In the genomic region with DNA sequence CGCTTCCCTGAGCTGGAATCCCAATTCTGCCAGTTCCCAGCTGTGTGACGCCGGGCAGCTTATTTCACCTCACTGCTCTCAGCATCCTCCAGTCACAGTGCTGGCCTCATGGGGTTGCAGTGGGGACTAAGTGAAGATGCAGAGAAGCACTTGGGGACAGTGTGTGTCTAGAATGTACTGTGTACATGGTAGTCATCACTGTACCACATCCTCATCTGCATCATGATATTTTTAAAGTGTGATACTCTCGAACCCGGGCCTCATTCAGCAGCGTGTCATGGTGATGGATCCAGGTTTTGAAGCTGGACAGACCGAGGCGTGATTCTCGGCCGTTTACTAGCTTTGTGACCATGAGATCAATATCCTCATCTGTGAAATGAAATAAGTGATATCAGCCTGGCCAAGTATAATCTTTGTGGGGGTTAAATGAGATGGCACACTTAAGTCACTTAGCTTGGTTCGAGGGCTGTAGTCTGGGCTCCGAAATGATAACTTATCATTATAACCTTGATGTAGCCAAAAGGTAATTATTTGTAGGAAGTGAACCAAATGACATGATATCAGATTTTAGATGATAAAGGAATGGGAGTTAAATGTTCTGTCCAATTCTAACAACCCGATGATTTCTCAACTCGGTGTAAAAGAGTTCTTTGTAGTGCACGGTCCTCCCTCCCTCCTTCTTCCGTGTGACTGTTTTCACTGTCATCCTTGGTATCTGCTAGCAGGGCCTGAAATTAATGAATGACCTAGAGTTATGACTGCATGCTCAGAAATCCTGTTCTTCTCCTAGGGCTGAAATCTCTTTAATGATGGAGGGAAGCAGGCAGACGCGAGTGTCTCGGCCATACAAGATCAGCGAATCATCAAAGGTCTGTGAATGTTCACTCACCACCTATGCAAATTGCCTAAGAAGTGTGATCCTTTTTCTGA, we compare ENCODE assay signal across 10 cellular contexts. TPM values are rescaled to one million over a fixed set of nuclear protein-coding genes. Genes with fewer than 3 reads are reported as not detected.
DNase-seq lines count a peak whose midpoint lies in the region; ATAC-seq and TF ChIP-seq lines count a peak whose summit lies in the region.
"Had no signal": no experiment of that assay in that cellular context is flagged by ENCODE, and none has a peak within 500 bp of the region (broad histone marks: within the 10 kb centered on the region; RNA-seq: fewer than 3 reads in every experiment).

No MANE protein-coding gene starts in this region.

- 88 to 96% (median 90%) methylated on average over 20 of the region's 20 CpGs for WGBS in spleen, 5 donors

- H3K4me3 Mint-ChIP-seq in activated CD8-positive, alpha-beta memory T cell treated with anti-CD3 and anti-CD28 coated beads, Interleukin-2, amount 10 ng/mL, durations not matched to agents 7 days and 5 days: peak overlapping the region; percentile 8
- H3K4me3 Mint-ChIP-seq in activated CD8-positive, alpha-beta T cell treated with anti-CD3 and anti-CD28 coated beads for 36 hours: peak overlapping the region; percentile 52

- no peak for DNase-seq in activated CD8-positive, alpha-beta memory T cell treated with anti-CD3 and anti-CD28 coated beads, Interleukin-2, amount 10 ng/mL, durations not matched to agents 7 days and 5 days
- no peak for DNase-seq in activated CD8-positive, alpha-beta memory T cell treated with anti-CD3 and anti-CD28 coated beads, Interleukin-2, amount 50 U/mL, for 48 hours
- no peak for DNase-seq in activated CD8-positive, alpha-beta T cell treated with anti-CD3 and anti-CD28 coated beads for 36 hours
- DNase-seq in fibroblast of mammary gland (ENCODE audit: low read depth) (peak; percentile 67), spleen (no peak), midbrain (lab: John Stamatoyannopoulos, UW) (no peak)
- DNase-seq: NCI-H2029 had no signal

- H3K27ac Mint-ChIP-seq in activated CD8-positive, alpha-beta memory T cell treated with anti-CD3 and anti-CD28 coated beads, Interleukin-2, amount 10 ng/mL, durations not matched to agents 7 days and 5 days: no peak overlapping the region
- no peak overlapping the region for H3K27ac Mint-ChIP-seq in activated CD8-positive, alpha-beta T cell treated with anti-CD3 and anti-CD28 coated beads for 36 hours

- no peak for TF ChIP-seq CTCF in activated CD8-positive, alpha-beta T cell treated with anti-CD3 and anti-CD28 coated beads for 36 hours (IDR thresholded peaks at IDR 0.05)
- TF ChIP-seq CTCF in fibroblast of mammary gland (conservative IDR thresholded peaks at IDR 0.05; ENCODE audit: control insufficient read depth, insufficient read depth, low read depth, low read length): no peak
- no peak for TF ChIP-seq CTCF in spleen (IDR thresholded peaks at IDR 0.05 in 8 of 11, conservative IDR thresholded peaks at IDR 0.05 in 3 of 11)

- intact Hi-C loops in activated CD8-positive, alpha-beta T cell treated with anti-CD3 and anti-CD28 coated beads for 36 hours (cut with micrococcal nuclease): no loop called here
- intact Hi-C loops in spleen (cut with DNase I; ENCODE audit: low total_unique reads): no loop called here

- CTCF ChIA-PET in activated CD8-positive, alpha-beta memory T cell treated with anti-CD3 and anti-CD28 coated beads, Interleukin-2, amount 10 ng/mL, durations not matched to agents 7 days and 5 days (lab: Charles Lee): interaction anchor here (1.0 to 1.6 kb wide), 3 partner anchors 28 to 144 kb away, joined by 4 to 6 read pairs (median 4); no protein-coding TSS in a partner anchor
- CTCF ChIA-PET in activated CD8-positive, alpha-beta T cell treated with anti-CD3 and anti-CD28 coated beads for 36 hours (lab: Charles Lee): interaction anchor here (1.1 to 7.2 kb wide), 5 partner anchors 21 to 102 kb away, joined by 3 to 47 read pairs (median 21); no protein-coding TSS in a partner anchor

- H3K4me1 Mint-ChIP-seq in activated CD8-positive, alpha-beta memory T cell treated with anti-CD3 and anti-CD28 coated beads, Interleukin-2, amount 10 ng/mL, durations not matched to agents 7 days and 5 days: peaks cover 41% of the 10 kb centered on the region
- H3K4me1 Mint-ChIP-seq in activated CD8-positive, alpha-beta T cell treated with anti-CD3 and anti-CD28 coated beads for 36 hours (ENCODE audit: low read depth): peaks cover 46% of the 10 kb centered on the region

- H3K4me3 ChIP-seq in fibroblast of mammary gland (ENCODE audit: control insufficient read depth, low read depth, low read length) (no peak overlapping the region), skeletal muscle satellite cell (ENCODE audit: low read length) (peak overlapping the region; percentile 7), spleen (peak overlapping the region in 1 of 8 donors; percentile 85)

- no peak for TF ChIP-seq POLR2A in spleen (IDR thresholded peaks at IDR 0.05)

- ATAC-seq in activated CD8-positive, alpha-beta memory T cell treated with anti-CD3 and anti-CD28 coated beads, Interleukin-2, amount 10 ng/mL, durations not matched to agents 7 days and 5 days: no peak
- no peak for ATAC-seq in activated CD8-positive, alpha-beta T cell treated with anti-CD3 and anti-CD28 coated beads for 36 hours
- ATAC-seq in GM18519 (IDR thresholded peaks at IDR 0.05; ENCODE audit: low FRiP score, unreplicated experiment): no peak

- H3K36me3 ChIP-seq in skeletal muscle satellite cell (ENCODE audit: insufficient read depth, low read length): peaks cover 23% of the 10 kb centered on the region
- H3K36me3 ChIP-seq in spleen: peaks cover 0 to 50% (median 44%) of the 10 kb centered on the region in 6 donors

- POLR2A ChIA-PET in activated CD8-positive, alpha-beta T cell treated with anti-CD3 and anti-CD28 coated beads for 36 hours (lab: Charles Lee): interaction anchor here (0.6 to 1.0 kb wide), 2 partner anchors 24 to 79 kb away, joined by 3 read pairs; no protein-coding TSS in a partner anchor

- no peaks in the 10 kb centered on the region for H3K9me3 Mint-ChIP-seq in activated CD8-positive, alpha-beta memory T cell treated with anti-CD3 and anti-CD28 coated beads, Interleukin-2, amount 10 ng/mL, durations not matched to agents 7 days and 5 days (ENCODE audit: low read depth)
- no peaks in the 10 kb centered on the region for H3K9me3 Mint-ChIP-seq in activated CD8-positive, alpha-beta T cell treated with anti-CD3 and anti-CD28 coated beads for 36 hours

- peak overlapping the region; percentile 21 for H3K4me2 ChIP-seq in skeletal muscle satellite cell (ENCODE audit: low read length)

- H3K27ac ChIP-seq in spleen: peak overlapping the region in 1 of 8 donors; percentile 96

- peaks cover 16% of the 10 kb centered on the region for H3K27me3 Mint-ChIP-seq in activated CD8-positive, alpha-beta memory T cell treated with anti-CD3 and anti-CD28 coated beads, Interleukin-2, amount 10 ng/mL, durations not matched to agents 7 days and 5 days
- peaks cover 2% of the 10 kb centered on the region for H3K27me3 Mint-ChIP-seq in activated CD8-positive, alpha-beta T cell treated with anti-CD3 and anti-CD28 coated beads for 36 hours

- H3K4me1 ChIP-seq in skeletal muscle satellite cell (ENCODE audit: control insufficient read depth, insufficient read depth, low read length) (peaks cover 27% of the 10 kb centered on the region), spleen (peaks cover 13 to 81% (median 34%) of the 10 kb centered on the region in 6 donors)

- peaks cover 27% of the 10 kb centered on the region for H3K36me3 Mint-ChIP-seq in activated CD8-positive, alpha-beta memory T cell treated with anti-CD3 and anti-CD28 coated beads, Interleukin-2, amount 10 ng/mL, durations not matched to agents 7 days and 5 days
- H3K36me3 Mint-ChIP-seq in activated CD8-positive, alpha-beta T cell treated with anti-CD3 and anti-CD28 coated beads for 36 hours (ENCODE audit: low read depth): peaks cover 30% of the 10 kb centered on the region

- H3K9ac ChIP-seq in skeletal muscle satellite cell (ENCODE audit: low read depth, low read length): peak overlapping the region; percentile 39

- H3K27me3 ChIP-seq in skeletal muscle satellite cell (ENCODE audit: control insufficient read depth, insufficient read depth, low read length): no peaks in the 10 kb centered on the region
- no peaks in the 10 kb centered on the region for H3K27me3 ChIP-seq in spleen (replicated peaks in 1 of 7)
- H3K27me3 ChIP-seq: BLaER1 treated with 17β-estradiol and CSF1 and Interleukin-3, amounts not matched to agents 10 nM and 100 nM had no signal

- H3K9me3 ChIP-seq in skeletal muscle satellite cell (replicated peaks; ENCODE audit: low read length) (no peaks in the 10 kb centered on the region), spleen (no peaks in the 10 kb centered on the region)
- H3K9me3 ChIP-seq: BLaER1 treated with 17β-estradiol and CSF1 and Interleukin-3, amounts not matched to agents 10 nM and 100 nM had no signal

RNA-seq across cellular contexts. Expression of a gene that starts 2.0 kb away (rescaled TPM):
- total RNA-seq in activated CD8-positive, alpha-beta memory T cell treated with anti-CD3 and anti-CD28 coated beads, Interleukin-2, amount 10 ng/mL, durations not matched to agents 7 days and 5 days: 10 to 100 TPM; 38.5 to 44.9 TPM
- 10 to 100 TPM; 41.0 to 44.0 TPM for total RNA-seq in activated CD8-positive, alpha-beta T cell treated with anti-CD3 and anti-CD28 coated beads for 36 hours
- total RNA-seq in skeletal muscle satellite cell (2012; rRNA removed): 46.6 and 50.5 TPM in 2 replicates
- total RNA-seq in spleen: 10 to 100 TPM; 63.8 to 93.6 (median 73.6) TPM
- polyA plus RNA-seq in spleen: 10 to 100 TPM; 17.8 to 32.7 (median 24.8) TPM

RNA-seq across cellular contexts. Expression of a gene that starts 32.4 kb away (rescaled TPM):
- total RNA-seq in activated CD8-positive, alpha-beta memory T cell treated with anti-CD3 and anti-CD28 coated beads, Interleukin-2, amount 10 ng/mL, durations not matched to agents 7 days and 5 days: 1,000 to 10,000 TPM; 1,052 to 1,190 TPM
- 100 to 1,000 TPM; 664 to 677 TPM for total RNA-seq in activated CD8-positive, alpha-beta T cell treated with anti-CD3 and anti-CD28 coated beads for 36 hours
- 279 and 447 TPM in 2 replicates for total RNA-seq in skeletal muscle satellite cell (2012; rRNA removed)
- total RNA-seq in spleen: 100 to 1,000 TPM; 284 to 655 (median 457) TPM
- polyA plus RNA-seq in spleen: 100 to 1,000 TPM; 298 to 449 (median 303) TPM

RNA-seq across cellular contexts. Expression of a gene that starts 49.5 kb away (rescaled TPM):
- 100 to 1,000 TPM in 1 of 2 experiments, 10 to 100 TPM in 1; 90.9 to 117 TPM for total RNA-seq in activated CD8-positive, alpha-beta memory T cell treated with anti-CD3 and anti-CD28 coated beads, Interleukin-2, amount 10 ng/mL, durations not matched to agents 7 days and 5 days
- 100 to 1,000 TPM; 116 TPM for total RNA-seq in activated CD8-positive, alpha-beta T cell treated with anti-CD3 and anti-CD28 coated beads for 36 hours
- 60.8 and 68.1 TPM in 2 replicates for total RNA-seq in skeletal muscle satellite cell (2012; rRNA removed)
- total RNA-seq in spleen: 100 to 1,000 TPM in 1 of 7 donors, 10 to 100 TPM in 6; 76.7 to 105 (median 87.7) TPM
- 10 to 100 TPM; 28.1 to 36.5 (median 36.3) TPM for polyA plus RNA-seq in spleen
